ENCODE assay signal across 1 cellular context in the genomic region with DNA sequence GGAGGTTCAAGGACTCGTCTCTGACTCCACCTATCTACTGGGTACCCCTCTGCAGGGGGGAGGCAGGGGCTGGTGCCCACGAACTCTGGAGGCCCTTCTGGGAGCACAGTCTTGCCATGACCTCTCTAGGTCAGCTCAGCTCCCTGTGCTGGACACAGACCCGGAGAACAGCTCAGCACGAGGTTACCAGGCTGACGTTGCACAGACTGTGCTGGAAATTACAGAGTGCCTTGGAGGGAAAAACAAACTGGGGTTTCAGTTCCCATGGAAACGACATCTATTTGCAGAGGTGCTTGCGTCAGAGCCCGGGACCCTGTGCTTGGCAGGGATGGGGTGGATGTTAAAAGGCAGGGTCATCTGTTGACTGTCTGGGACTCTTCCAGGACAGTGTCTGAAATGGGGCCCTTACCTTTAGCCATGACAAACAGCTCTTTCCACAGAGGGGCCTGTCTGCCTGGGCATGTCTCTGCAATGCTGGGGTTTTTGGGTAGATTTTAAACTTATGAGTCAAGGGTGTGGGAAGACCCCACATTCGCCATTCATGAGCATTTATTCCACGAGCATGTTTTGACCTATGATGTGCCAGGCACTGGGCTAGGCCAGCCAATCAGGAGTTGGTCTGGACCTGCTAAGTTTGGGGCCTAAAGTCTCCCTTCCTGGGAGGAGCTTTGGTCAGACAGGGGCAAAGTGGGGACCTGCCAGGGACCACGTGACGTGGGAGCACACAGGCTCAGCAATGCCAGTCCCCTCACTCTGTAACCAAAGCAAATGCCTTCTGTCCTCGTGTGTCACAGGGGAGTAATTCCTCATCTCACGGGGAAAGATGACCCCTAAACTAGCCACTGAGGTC.
A peak's percentile ranks its signal among the peaks of the same experiment; 100 is the strongest.
TF ChIP-seq lines count a peak whose summit lies in the region.

No MANE protein-coding gene starts in this region.

TF ChIP-seq in A549, 52 proteins besides CTCF, POLR2A, EP300 and RAD21 (continued from another document):
- TF ChIP-seq BCL3 (IDR thresholded peaks at IDR 0.05), result peak; percentile 90; the same call in 2 of the 3 replicates
- TF ChIP-seq JUNB (IDR thresholded peaks at IDR 0.05), result peak; percentile 96
- TF ChIP-seq EHMT2 (IDR thresholded peaks at IDR 0.05; ENCODE audit: low read depth), result no peak
- peak; percentile 93 for TF ChIP-seq MYC (IDR thresholded peaks at IDR 0.05; ENCODE audit: borderline replicate concordance, low read length)
- peak; percentile 91 for TF ChIP-seq E2F6 (IDR thresholded peaks at IDR 0.05; ENCODE audit: borderline replicate concordance, low read depth)
- no peak for TF ChIP-seq ZC3H11A (IDR thresholded peaks at IDR 0.05)
- TF ChIP-seq SREBF2 (IDR thresholded peaks at IDR 0.05), result no peak
- no peak; the same call in 1 of the 2 replicates for TF ChIP-seq HOXA7 (CRISPR knock-in tag; IDR thresholded peaks at IDR 0.05)
- no peak for TF ChIP-seq CHD4 (IDR thresholded peaks at IDR 0.05; ENCODE audit: borderline replicate concordance)
- TF ChIP-seq NPAS2 (CRISPR knock-in tag; IDR thresholded peaks at IDR 0.05; ENCODE audit: borderline replicate concordance), result peak; percentile 68; the same call in 1 of the 2 replicates
- TF ChIP-seq HOXB5 (CRISPR knock-in tag; IDR thresholded peaks at IDR 0.05), result peak; percentile 96
- TF ChIP-seq KDM5A (IDR thresholded peaks at IDR 0.05), result no peak
- peak; percentile 98 for TF ChIP-seq RARB (CRISPR knock-in tag; IDR thresholded peaks at IDR 0.05)
- TF ChIP-seq, protein P1, sequence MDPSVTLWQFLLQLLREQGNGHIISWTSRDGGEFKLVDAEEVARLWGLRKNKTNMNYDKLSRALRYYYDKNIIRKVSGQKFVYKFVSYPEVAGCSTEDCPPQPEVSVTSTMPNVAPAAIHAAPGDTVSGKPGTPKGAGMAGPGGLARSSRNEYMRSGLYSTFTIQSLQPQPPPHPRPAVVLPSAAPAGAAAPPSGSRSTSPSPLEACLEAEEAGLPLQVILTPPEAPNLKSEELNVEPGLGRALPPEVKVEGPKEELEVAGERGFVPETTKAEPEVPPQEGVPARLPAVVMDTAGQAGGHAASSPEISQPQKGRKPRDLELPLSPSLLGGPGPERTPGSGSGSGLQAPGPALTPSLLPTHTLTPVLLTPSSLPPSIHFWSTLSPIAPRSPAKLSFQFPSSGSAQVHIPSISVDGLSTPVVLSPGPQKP (IDR thresholded peaks at IDR 0.05; ENCODE audit: low read depth, low read length), result no peak
- TF ChIP-seq TFCP2L1 (CRISPR knock-in tag; IDR thresholded peaks at IDR 0.05), result peak; percentile 30; the same call in 1 of the 2 replicates
- TF ChIP-seq JUN (IDR thresholded peaks at IDR 0.05), result peak; percentile 99
- TF ChIP-seq, protein P2, sequence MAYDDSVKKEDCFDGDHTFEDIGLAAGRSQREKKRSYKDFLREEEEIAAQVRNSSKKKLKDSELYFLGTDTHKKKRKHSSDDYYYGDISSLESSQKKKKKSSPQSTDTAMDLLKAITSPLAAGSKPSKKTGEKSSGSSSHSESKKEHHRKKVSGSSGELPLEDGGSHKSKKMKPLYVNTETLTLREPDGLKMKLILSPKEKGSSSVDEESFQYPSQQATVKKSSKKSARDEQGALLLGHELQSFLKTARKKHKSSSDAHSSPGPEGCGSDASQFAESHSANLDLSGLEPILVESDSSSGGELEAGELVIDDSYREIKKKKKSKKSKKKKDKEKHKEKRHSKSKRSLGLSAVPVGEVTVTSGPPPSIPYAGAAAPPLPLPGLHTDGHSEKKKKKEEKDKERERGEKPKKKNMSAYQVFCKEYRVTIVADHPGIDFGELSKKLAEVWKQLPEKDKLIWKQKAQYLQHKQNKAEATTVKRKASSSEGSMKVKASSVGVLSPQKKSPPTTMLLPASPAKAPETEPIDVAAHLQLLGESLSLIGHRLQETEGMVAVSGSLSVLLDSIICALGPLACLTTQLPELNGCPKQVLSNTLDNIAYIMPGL (CRISPR knock-in tag; IDR thresholded peaks at IDR 0.05; ENCODE audit: borderline replicate concordance), result no peak
- TF ChIP-seq RCOR1 (IDR thresholded peaks at IDR 0.05; ENCODE audit: low read depth, low read length), result no peak
- no peak for TF ChIP-seq REST (IDR thresholded peaks at IDR 0.05)
- TF ChIP-seq, protein P3, sequence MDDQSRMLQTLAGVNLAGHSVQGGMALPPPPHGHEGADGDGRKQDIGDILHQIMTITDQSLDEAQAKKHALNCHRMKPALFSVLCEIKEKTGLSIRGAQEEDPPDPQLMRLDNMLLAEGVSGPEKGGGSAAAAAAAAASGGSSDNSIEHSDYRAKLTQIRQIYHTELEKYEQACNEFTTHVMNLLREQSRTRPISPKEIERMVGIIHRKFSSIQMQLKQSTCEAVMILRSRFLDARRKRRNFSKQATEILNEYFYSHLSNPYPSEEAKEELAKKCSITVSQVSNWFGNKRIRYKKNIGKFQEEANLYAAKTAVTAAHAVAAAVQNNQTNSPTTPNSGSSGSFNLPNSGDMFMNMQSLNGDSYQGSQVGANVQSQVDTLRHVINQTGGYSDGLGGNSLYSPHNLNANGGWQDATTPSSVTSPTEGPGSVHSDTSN (IDR thresholded peaks at IDR 0.05), result peak; percentile 79
- peak; percentile 96 for TF ChIP-seq USF2 (IDR thresholded peaks at IDR 0.05)
- peak; percentile 68 for TF ChIP-seq CHD2 (IDR thresholded peaks at IDR 0.05; ENCODE audit: low read length, partially characterized antibody)
- no peak; the same call in 2 of the 3 replicates for TF ChIP-seq NR3C1 (IDR thresholded peaks at IDR 0.05)
- 0 out of 2 replicates have a peak, but pooled peaks have one; percentile 43 for TF ChIP-seq ESRRA (IDR thresholded peaks at IDR 0.05; ENCODE audit: borderline replicate concordance, low read length)
- peak; percentile 99 for TF ChIP-seq ATOH8 (CRISPR knock-in tag; IDR thresholded peaks at IDR 0.05; ENCODE audit: low read depth)
- no peak for TF ChIP-seq CBX8 (IDR thresholded peaks at IDR 0.05)
- peak; percentile 90 for TF ChIP-seq ZSCAN20 (CRISPR knock-in tag; IDR thresholded peaks at IDR 0.05)
- peak; percentile 9; the same call in 1 of the 2 replicates for TF ChIP-seq BHLHE40 (IDR thresholded peaks at IDR 0.05; ENCODE audit: low read depth, low read length)
- TF ChIP-seq POLR2AphosphoS2 (conservative IDR thresholded peaks at IDR 0.05; ENCODE audit: low read length), result no peak
- no peak for TF ChIP-seq HDAC2 (IDR thresholded peaks at IDR 0.05)
- no peak for TF ChIP-seq ZFP36 (IDR thresholded peaks at IDR 0.05; ENCODE audit: borderline replicate concordance, partially characterized antibody)
- no peak for TF ChIP-seq PHF8 (IDR thresholded peaks at IDR 0.05; ENCODE audit: borderline replicate concordance, low read depth)
- TF ChIP-seq, protein P4, sequence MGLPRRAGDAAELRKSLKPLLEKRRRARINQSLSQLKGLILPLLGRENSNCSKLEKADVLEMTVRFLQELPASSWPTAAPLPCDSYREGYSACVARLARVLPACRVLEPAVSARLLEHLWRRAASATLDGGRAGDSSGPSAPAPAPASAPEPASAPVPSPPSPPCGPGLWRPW (IDR thresholded peaks at IDR 0.05), result peak; percentile 31; the same call in 1 of the 2 replicates
- TF ChIP-seq TP53 (CRISPR knock-in tag; IDR thresholded peaks at IDR 0.05), result peak; percentile 75; the same call in 1 of the 2 replicates
- TF ChIP-seq MAX (IDR thresholded peaks at IDR 0.05), result peak; percentile 97
TF ChIP-seq in A549: peak in this region for 33.
